16 cellular contexts compared by ENCODE assay signal in genomic region chr11:78853521-78853920, GRCh38.
A peak's percentile ranks its signal among the peaks of the same experiment; 100 is the strongest.
DNase-seq lines count a peak whose midpoint lies in the region; ATAC-seq and TF ChIP-seq lines count a peak whose summit lies in the region.
"Had no signal": no experiment of that assay in that cellular context is flagged by ENCODE, and none has a peak within 500 bp of the region (broad histone marks: within the 10 kb centered on the region; RNA-seq: fewer than 3 reads in every experiment).

No MANE protein-coding gene starts in this region.

- DNase-seq in RPMI7951 (ENCODE audit: low read depth): peak; percentile 43
- peak; percentile 46 for DNase-seq in astrocyte of the spinal cord (ENCODE audit: low read depth, low spot score)
- no peak for DNase-seq in nephron progenitor cell
- DNase-seq in stimulated activated CD4-positive, alpha-beta T cell treated with anti-CD3 and anti-CD28 coated beads, Interleukin-4, amount 100 ng/mL, for 1 hour: no peak
- no peak for DNase-seq in NCI-H146 treated with DMSO at 0.1 percent for 48 hours (lab: John Stamatoyannopoulos, UW; ENCODE audit: unreplicated experiment)
- DNase-seq: ACHN; BE2C; C1 segment of cervical spinal cord; Caco-2; CD4-positive, CD25-positive, alpha-beta regulatory T cell; CD8-positive, alpha-beta memory T cell; H7; IMR-90 had no signal

- peaks cover 26% of the 10 kb centered on the region for H3K4me1 Mint-ChIP-seq in nephron progenitor cell
- H3K4me1 Mint-ChIP-seq: CD4-positive, CD25-positive, alpha-beta regulatory T cell; CD8-positive, alpha-beta memory T cell had no signal

- H3K27ac Mint-ChIP-seq in nephron progenitor cell: peak overlapping the region; percentile 79
- H3K27ac Mint-ChIP-seq: CD4-positive, CD25-positive, alpha-beta regulatory T cell; CD8-positive, alpha-beta memory T cell; GM23338 had no signal

- H3K36me3 Mint-ChIP-seq in nephron progenitor cell (ENCODE audit: low read depth): peaks cover 80% of the 10 kb centered on the region
- H3K36me3 Mint-ChIP-seq: CD4-positive, CD25-positive, alpha-beta regulatory T cell; CD8-positive, alpha-beta memory T cell had no signal

- H3K4me3 Mint-ChIP-seq in nephron progenitor cell: no peak overlapping the region
- H3K4me3 Mint-ChIP-seq: CD4-positive, CD25-positive, alpha-beta regulatory T cell; CD8-positive, alpha-beta memory T cell; GM23338 had no signal

- in situ Hi-C loops in astrocyte of the spinal cord (cut with HindIII; ENCODE audit: low sequenced_read_pairs): no loop called here

- H3K4me3 ChIP-seq in astrocyte of the spinal cord (ENCODE audit: low read depth, low read length): no peak overlapping the region
- H3K4me3 ChIP-seq: GM23338, K562 had no signal

- no peak for TF ChIP-seq CTCF in astrocyte of the spinal cord (IDR thresholded peaks at IDR 0.05; ENCODE audit: low read depth, low read length)
- no peak for TF ChIP-seq CTCF in nephron progenitor cell (IDR thresholded peaks at IDR 0.05)

- no peaks in the 10 kb centered on the region for H3K9me3 Mint-ChIP-seq in nephron progenitor cell
- H3K9me3 Mint-ChIP-seq: CD4-positive, CD25-positive, alpha-beta regulatory T cell; GM23338 had no signal

- no peak for ATAC-seq in HG03095 (IDR thresholded peaks at IDR 0.05; ENCODE audit: unreplicated experiment)
- ATAC-seq: GM23338, K562 had no signal

- H3K27me3 Mint-ChIP-seq in nephron progenitor cell (ENCODE audit: low read depth, poor library complexity): no peaks in the 10 kb centered on the region

Comparison
In these comparisons a context has a peak if more than half of its experiments do, and no peak if none do; other contexts are left out.
1. DNase-seq: peak in RPMI7951 (single experiment) and astrocyte of the spinal cord (single experiment); none in nephron progenitor cell (single experiment), stimulated activated CD4-positive, alpha-beta T cell treated with anti-CD3 and anti-CD28 coated beads, Interleukin-4, amount 100 ng/mL, for 1 hour (single experiment) and NCI-H146 treated with DMSO at 0.1 percent for 48 hours (single experiment).